ENCODE assay signal across 12 cellular contexts in genomic region chr12:109840349-109841073, GRCh38. TPM values are rescaled to one million over a fixed set of nuclear protein-coding genes. Genes with fewer than 3 reads are reported as not detected.
DNase-seq lines count a peak whose midpoint lies in the region; ATAC-seq, FAIRE-seq and TF ChIP-seq lines count a peak whose summit lies in the region.
"Had no signal": no experiment of that assay in that cellular context is flagged by ENCODE, and none has a peak within 500 bp of the region (broad histone marks: within the 10 kb centered on the region; RNA-seq: fewer than 3 reads in every experiment).

No MANE protein-coding gene starts in this region.

- H3K27me3 ChIP-seq in neural progenitor cell: no peaks in the 10 kb centered on the region
- H3K27me3 ChIP-seq in H7 (ENCODE audit: control insufficient read depth, insufficient read depth, low read length): no peaks in the 10 kb centered on the region; the same call in 1 of the 2 replicates

- in situ Hi-C loops in SK-MEL-5 (cut with HindIII; ENCODE audit: low pct_unique_long_range_greater_than_20kb, low sequenced_read_pairs): no loop called here

- H3K9ac ChIP-seq in neural progenitor cell (no peak overlapping the region), kidney (ENCODE audit: low read length in 2 of 2) (no peak overlapping the region)

- H3K4me3 ChIP-seq in neural progenitor cell: no peak overlapping the region
- no peak overlapping the region for H3K4me3 ChIP-seq in kidney (ENCODE audit: low read length in 2 of 2)
- H3K4me3 ChIP-seq in H7 (ENCODE audit: insufficient read depth, low read depth, low read length): no peak overlapping the region
- no peak overlapping the region for H3K4me3 ChIP-seq in lower leg skin (ENCODE audit: low read depth, poor library complexity, severe bottlenecking)

- H2AFZ ChIP-seq in neural progenitor cell (replicated peaks): no peak overlapping the region

- peak overlapping the region; percentile 6 for H3K27ac Mint-ChIP-seq in neural progenitor cell
- H3K27ac Mint-ChIP-seq in activated CD8-positive, alpha-beta T cell treated with anti-CD3 and anti-CD28 coated beads for 36 hours: no peak overlapping the region
- H3K27ac Mint-ChIP-seq: activated CD4-positive, alpha-beta memory T cell treated with anti-CD3 and anti-CD28 coated beads, Interleukin-2, amount 10 ng/mL, durations not matched to agents 7 days and 5 days; activated naive CD8-positive, alpha-beta T cell had no signal

- no peaks in the 10 kb centered on the region for H3K9me3 Mint-ChIP-seq in neural progenitor cell
- no peaks in the 10 kb centered on the region for H3K9me3 Mint-ChIP-seq in activated CD8-positive, alpha-beta T cell treated with anti-CD3 and anti-CD28 coated beads for 36 hours
- H3K9me3 Mint-ChIP-seq: activated CD4-positive, alpha-beta memory T cell treated with anti-CD3 and anti-CD28 coated beads, Interleukin-2, amount 10 ng/mL, durations not matched to agents 7 days and 5 days had no signal

- no peaks in the 10 kb centered on the region for H3K79me2 ChIP-seq in neural progenitor cell (ENCODE audit: low read depth)

- DNase-seq in DMS53 (lab: John Stamatoyannopoulos, UW): peak; percentile 97
- peak; percentile 53 to 86 for DNase-seq in NCI-H187 (lab: John Stamatoyannopoulos, UW)
- peak; percentile 71 for DNase-seq in SK-MEL-5 (ENCODE audit: low read depth, low spot score)
- DNase-seq in neural progenitor cell (ENCODE audit: low spot score): peak; percentile 48
- no peak for DNase-seq in activated CD8-positive, alpha-beta T cell treated with anti-CD3 and anti-CD28 coated beads for 36 hours
- no peak for DNase-seq in kidney
- no peak for DNase-seq in H7
- DNase-seq in lower leg skin (ENCODE audit: low spot score in 2 of 2): no peak
- DNase-seq: activated CD4-positive, alpha-beta memory T cell treated with anti-CD3 and anti-CD28 coated beads, Interleukin-2, amount 10 ng/mL, durations not matched to agents 7 days and 5 days; kidney glomerular epithelial cell; NCI-H2171 had no signal

- CTCF ChIA-PET in activated CD8-positive, alpha-beta T cell treated with anti-CD3 and anti-CD28 coated beads for 36 hours (lab: Charles Lee): interaction anchor here (1.3 to 9.5 kb wide), 4 partner anchors 13 to 243 kb away, joined by 3 to 157 read pairs (median 3); no protein-coding TSS in a partner anchor

- peaks cover 21% of the 10 kb centered on the region for H3F3A ChIP-seq in neural progenitor cell (ENCODE audit: low read depth)

- H3K27ac ChIP-seq in neural progenitor cell (no peak overlapping the region), kidney (ENCODE audit: low read depth in 2 of 2, low read length in 2 of 2) (no peak overlapping the region)

- H3K4me1 ChIP-seq in neural progenitor cell (peaks cover 9% of the 10 kb centered on the region), kidney (ENCODE audit: control insufficient read depth in 1 of 2, insufficient read depth in 1 of 2, low read depth in 1 of 2, low read length in 2 of 2) (peaks cover 3 to 4% of the 10 kb centered on the region in 2 donors)

- POLR2A ChIA-PET in activated CD8-positive, alpha-beta T cell treated with anti-CD3 and anti-CD28 coated beads for 36 hours (lab: Charles Lee): interaction anchor here (1.0 kb wide), 1 partner anchor 11 kb away, joined by 3 read pairs; no protein-coding TSS in a partner anchor

- peak overlapping the region; percentile 17 for H3K4me2 ChIP-seq in neural progenitor cell

- no peaks in the 10 kb centered on the region for H3K36me3 Mint-ChIP-seq in neural progenitor cell
- H3K36me3 Mint-ChIP-seq in activated CD8-positive, alpha-beta T cell treated with anti-CD3 and anti-CD28 coated beads for 36 hours (ENCODE audit: low read depth): no peaks in the 10 kb centered on the region
- H3K36me3 Mint-ChIP-seq: activated naive CD8-positive, alpha-beta T cell had no signal

- no peak for FAIRE-seq in kidney (lab: Jason Lieb, UNC)

- intact Hi-C loops in activated CD8-positive, alpha-beta T cell treated with anti-CD3 and anti-CD28 coated beads for 36 hours (cut with micrococcal nuclease): no loop called here
- intact Hi-C loops in kidney (cut with DNase I) (loop anchor here (5.0 kb wide), 1 partner anchor 33 kb away; no protein-coding TSS in a partner anchor), lower leg skin (cut with DNase I; ENCODE audit: low total_unique reads) (no loop called here)

- H3K36me3 ChIP-seq in neural progenitor cell (no peaks in the 10 kb centered on the region), kidney (ENCODE audit: control insufficient read depth in 1 of 2, insufficient read depth in 2 of 2, low read length in 2 of 2) (no peaks in the 10 kb centered on the region), H7 (replicated peaks; ENCODE audit: control insufficient read depth, insufficient read depth, low read length) (no peaks in the 10 kb centered on the region)

- H3K4me1 Mint-ChIP-seq in neural progenitor cell: peaks cover 9% of the 10 kb centered on the region
- peaks cover 4% of the 10 kb centered on the region for H3K4me1 Mint-ChIP-seq in activated CD8-positive, alpha-beta T cell treated with anti-CD3 and anti-CD28 coated beads for 36 hours (ENCODE audit: low read depth)

- H3K9me3 ChIP-seq in neural progenitor cell (ENCODE audit: low read depth) (no peaks in the 10 kb centered on the region), kidney (ENCODE audit: control insufficient read depth in 1 of 2, low read length in 2 of 2) (no peaks in the 10 kb centered on the region)

- no peak overlapping the region for H3K4me3 Mint-ChIP-seq in neural progenitor cell
- no peak overlapping the region for H3K4me3 Mint-ChIP-seq in activated CD8-positive, alpha-beta T cell treated with anti-CD3 and anti-CD28 coated beads for 36 hours
- H3K4me3 Mint-ChIP-seq: activated CD4-positive, alpha-beta memory T cell treated with anti-CD3 and anti-CD28 coated beads, Interleukin-2, amount 10 ng/mL, durations not matched to agents 7 days and 5 days; activated naive CD8-positive, alpha-beta T cell had no signal

- no peaks in the 10 kb centered on the region for H4K20me1 ChIP-seq in neural progenitor cell (ENCODE audit: low read depth)

- WGBS in lower leg skin, 2 donors: 56 to 59% methylated on average over 6 to 7 of the region's 7 CpGs

- TF ChIP-seq CTCF in neural progenitor cell (IDR thresholded peaks at IDR 0.05) (no peak), kidney (IDR thresholded peaks at IDR 0.05; ENCODE audit: borderline replicate concordance, extremely low read depth, insufficient read depth) (no peak), lower leg skin (IDR thresholded peaks at IDR 0.05) (no peak)
- TF ChIP-seq CTCF in activated CD8-positive, alpha-beta T cell treated with anti-CD3 and anti-CD28 coated beads for 36 hours (IDR thresholded peaks at IDR 0.05): no peak

- peaks cover 13% of the 10 kb centered on the region for H3K27me3 Mint-ChIP-seq in neural progenitor cell (ENCODE audit: insufficient read depth, low read depth)
- H3K27me3 Mint-ChIP-seq in activated CD8-positive, alpha-beta T cell treated with anti-CD3 and anti-CD28 coated beads for 36 hours: no peaks in the 10 kb centered on the region
- H3K27me3 Mint-ChIP-seq: activated naive CD8-positive, alpha-beta T cell had no signal

- no peak for TF ChIP-seq POLR2A in lower leg skin (IDR thresholded peaks at IDR 0.05)

- ATAC-seq in activated CD8-positive, alpha-beta T cell treated with anti-CD3 and anti-CD28 coated beads for 36 hours: no peak

RNA-seq across cellular contexts. Expression of gene TRPV4, which starts 7.3 kb away (rescaled TPM):
- total RNA-seq in SK-MEL-5 (2014; rRNA removed; shearing (Covaris generic)): 0.13 TPM in 2 replicates
- 0.55 and 0.61 TPM in 2 replicates for polyA plus RNA-seq in SK-MEL-5 (2015; cell fraction: cytosol; rRNA removed)
- polyA plus RNA-seq in SK-MEL-5 (2015; cell fraction: nucleus; rRNA removed): 0.33 and 1.0 TPM in 2 replicates
- total RNA-seq in neural progenitor cell (ENCODE audit: low replicate concordance): 0.56 and 2.8 TPM in 2 replicates
- total RNA-seq in activated CD8-positive, alpha-beta T cell treated with anti-CD3 and anti-CD28 coated beads for 36 hours: not detected
- total RNA-seq in kidney: 6.0 TPM
- 24.5 TPM for polyA plus RNA-seq in kidney (ENCODE audit: insufficient read depth, low read depth, low replicate concordance)
- 1.6 and 4.0 TPM in 2 replicates for total RNA-seq in H7 (2014; rRNA removed; shearing (Covaris generic))
- total RNA-seq in lower leg skin: 10 to 100 TPM in 1 of 4 donors, 1 to 10 TPM in 3; 6.6 to 10.9 (median 8.1) TPM
- total RNA-seq: activated CD4-positive, alpha-beta memory T cell treated with anti-CD3 and anti-CD28 coated beads, Interleukin-2, amount 10 ng/mL, durations not matched to agents 7 days and 5 days had no signal

RNA-seq across cellular contexts. Expression of gene GLTP, which starts 39.8 kb away (rescaled TPM):
- total RNA-seq in SK-MEL-5 (2014; rRNA removed; shearing (Covaris generic)): 31.3 and 35.4 TPM in 2 replicates
- 25.1 and 28.3 TPM in 2 replicates for polyA plus RNA-seq in SK-MEL-5 (2015; cell fraction: cytosol; rRNA removed)
- polyA plus RNA-seq in SK-MEL-5 (2015; cell fraction: nucleus; rRNA removed): 1.1 and 3.2 TPM in 2 replicates
- 16.6 and 24.0 TPM in 2 replicates for total RNA-seq in neural progenitor cell (ENCODE audit: low replicate concordance)
- 10 to 100 TPM; 19.9 to 21.2 TPM for total RNA-seq in activated CD8-positive, alpha-beta T cell treated with anti-CD3 and anti-CD28 coated beads for 36 hours
- total RNA-seq in kidney: 45.9 TPM
- polyA plus RNA-seq in kidney (ENCODE audit: insufficient read depth, low read depth, low replicate concordance): 56.4 TPM
- total RNA-seq in H7 (2014; rRNA removed; shearing (Covaris generic)): 24.1 and 28.8 TPM in 2 replicates
- 100 to 1,000 TPM; 536 to 775 (median 660) TPM for total RNA-seq in lower leg skin

RNA-seq across cellular contexts. Expression of gene TCHP, which starts 59.6 kb away (rescaled TPM):
- 12.0 and 13.0 TPM in 2 replicates for total RNA-seq in SK-MEL-5 (2014; rRNA removed; shearing (Covaris generic))
- polyA plus RNA-seq in SK-MEL-5 (2015; cell fraction: cytosol; rRNA removed): 41.8 and 47.4 TPM in 2 replicates
- polyA plus RNA-seq in SK-MEL-5 (2015; cell fraction: nucleus; rRNA removed): 38.9 and 61.6 TPM in 2 replicates
- total RNA-seq in neural progenitor cell (ENCODE audit: low replicate concordance) (15.2 and 20.0 TPM in 2 replicates), kidney (16.2 TPM), lower leg skin (10 to 100 TPM; 28.3 to 61.5 (median 36.3) TPM)
- total RNA-seq in activated CD8-positive, alpha-beta T cell treated with anti-CD3 and anti-CD28 coated beads for 36 hours: 10 to 100 TPM; 19.9 to 21.0 TPM
- polyA plus RNA-seq in kidney (ENCODE audit: insufficient read depth, low read depth, low replicate concordance): 6.0 TPM
- total RNA-seq in H7 (2014; rRNA removed; shearing (Covaris generic)): 13.3 and 16.4 TPM in 2 replicates

Comparison
In these comparisons a context has a peak if more than half of its experiments do, and no peak if none do; other contexts are left out.
1. DNase-seq: peak in DMS53 (single experiment), NCI-H187 (2 of 2), SK-MEL-5 (single experiment) and neural progenitor cell (single experiment); none in activated CD8-positive, alpha-beta T cell treated with anti-CD3 and anti-CD28 coated beads for 36 hours (single experiment), kidney (single experiment), H7 (single experiment) and lower leg skin (0 of 2).
2. RNA of gene GLTP, which starts 39.8 kb away (total RNA-seq): 536 to 775 TPM in lower leg skin; 45.9 TPM in kidney (single experiment), 31.3 to 35.4 TPM in SK-MEL-5, 24.1 to 28.8 TPM in H7, 16.6 to 24.0 TPM in neural progenitor cell and 19.9 to 21.2 TPM in activated CD8-positive, alpha-beta T cell treated with anti-CD3 and anti-CD28 coated beads for 36 hours; every median in the first group is over 10 times any median in the second.